ENCODE assay signal across 1 cellular context in genomic region chr9:33025572-33026347, GRCh38.
TF ChIP-seq lines count a peak whose summit lies in the region.

No MANE protein-coding gene starts in this region.

TF ChIP-seq in H1, 55 proteins besides CTCF, POLR2A, EP300 and RAD21 (continued from another document):
- TF ChIP-seq E2F6 (IDR thresholded peaks at IDR 0.05): no peak
- no peak for TF ChIP-seq BRCA1 (IDR thresholded peaks at IDR 0.05; ENCODE audit: low read depth, low read length)
- TF ChIP-seq GABPA (IDR thresholded peaks at IDR 0.05; ENCODE audit: borderline replicate concordance, insufficient read depth, low read length): no peak
- no peak for TF ChIP-seq MAFK (IDR thresholded peaks at IDR 0.05; ENCODE audit: low read depth, low read length)
- TF ChIP-seq SIX5 (IDR thresholded peaks at IDR 0.05; ENCODE audit: low read depth, low read length): no peak
- TF ChIP-seq HDAC2 (IDR thresholded peaks at IDR 0.05; ENCODE audit: borderline replicate concordance in 1 of 2, low read depth in 2 of 2, low read length in 2 of 2): no peak
- TF ChIP-seq KDM4A (IDR thresholded peaks at IDR 0.05; ENCODE audit: low read depth, low read length, severe bottlenecking): peak; percentile 3
- no peak for TF ChIP-seq SP1 (IDR thresholded peaks at IDR 0.05; ENCODE audit: low read depth, low read length)
- TF ChIP-seq SIRT6 (IDR thresholded peaks at IDR 0.05; ENCODE audit: low read length): no peak
- TF ChIP-seq HDAC6 (IDR thresholded peaks at IDR 0.05; ENCODE audit: low read depth, low read length): no peak
- peak; percentile 47 to 65; a peak in 1 of 4 replicates for TF ChIP-seq SIN3A (conservative IDR thresholded peaks at IDR 0.05 in 1 of 2, IDR thresholded peaks at IDR 0.05 in 1 of 2; ENCODE audit: low read depth in 1 of 2, low read length in 2 of 2)
- TF ChIP-seq BCL11A (IDR thresholded peaks at IDR 0.05; ENCODE audit: low read depth in 2 of 2, low read length in 2 of 2): no peak
- TF ChIP-seq, protein P1, sequence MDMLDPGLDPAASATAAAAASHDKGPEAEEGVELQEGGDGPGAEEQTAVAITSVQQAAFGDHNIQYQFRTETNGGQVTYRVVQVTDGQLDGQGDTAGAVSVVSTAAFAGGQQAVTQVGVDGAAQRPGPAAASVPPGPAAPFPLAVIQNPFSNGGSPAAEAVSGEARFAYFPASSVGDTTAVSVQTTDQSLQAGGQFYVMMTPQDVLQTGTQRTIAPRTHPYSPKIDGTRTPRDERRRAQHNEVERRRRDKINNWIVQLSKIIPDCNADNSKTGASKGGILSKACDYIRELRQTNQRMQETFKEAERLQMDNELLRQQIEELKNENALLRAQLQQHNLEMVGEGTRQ (IDR thresholded peaks at IDR 0.05; ENCODE audit: low read length): no peak
- no peak for TF ChIP-seq ZNF274 (IDR thresholded peaks at IDR 0.05; ENCODE audit: borderline replicate concordance, extremely low read depth, low read length)
- no peak for TF ChIP-seq BACH1 (IDR thresholded peaks at IDR 0.05; ENCODE audit: low read length)
- TF ChIP-seq SAP30 (IDR thresholded peaks at IDR 0.05; ENCODE audit: insufficient read depth, insufficient replicate concordance, low read length): no peak
- no peak for TF ChIP-seq SRF (IDR thresholded peaks at IDR 0.05; ENCODE audit: low read depth, low read length)
- no peak for TF ChIP-seq CHD1 (IDR thresholded peaks at IDR 0.05; ENCODE audit: low read depth, low read length)
- TF ChIP-seq EGR1 (IDR thresholded peaks at IDR 0.05; ENCODE audit: borderline replicate concordance, low read depth, low read length): 0 out of 2 replicates have a peak, but pooled peaks have one; percentile 46
- no peak for TF ChIP-seq CTBP2 (IDR thresholded peaks at IDR 0.05; ENCODE audit: borderline replicate concordance, insufficient read depth, insufficient read length, low read length)
- peak; percentile 59 for TF ChIP-seq NRF1 (IDR thresholded peaks at IDR 0.05; ENCODE audit: low read depth, low read length)
- TF ChIP-seq ASH2L (IDR thresholded peaks at IDR 0.05; ENCODE audit: low read length): peak; percentile 95
- TF ChIP-seq, protein P2, sequence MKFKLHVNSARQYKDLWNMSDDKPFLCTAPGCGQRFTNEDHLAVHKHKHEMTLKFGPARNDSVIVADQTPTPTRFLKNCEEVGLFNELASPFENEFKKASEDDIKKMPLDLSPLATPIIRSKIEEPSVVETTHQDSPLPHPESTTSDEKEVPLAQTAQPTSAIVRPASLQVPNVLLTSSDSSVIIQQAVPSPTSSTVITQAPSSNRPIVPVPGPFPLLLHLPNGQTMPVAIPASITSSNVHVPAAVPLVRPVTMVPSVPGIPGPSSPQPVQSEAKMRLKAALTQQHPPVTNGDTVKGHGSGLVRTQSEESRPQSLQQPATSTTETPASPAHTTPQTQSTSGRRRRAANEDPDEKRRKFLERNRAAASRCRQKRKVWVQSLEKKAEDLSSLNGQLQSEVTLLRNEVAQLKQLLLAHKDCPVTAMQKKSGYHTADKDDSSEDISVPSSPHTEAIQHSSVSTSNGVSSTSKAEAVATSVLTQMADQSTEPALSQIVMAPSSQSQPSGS (IDR thresholded peaks at IDR 0.05; ENCODE audit: low read length): no peak
- TF ChIP-seq POLR2AphosphoS5 (IDR thresholded peaks at IDR 0.05; ENCODE audit: low read depth, low read length): no peak; the same call in 1 of the 2 replicates
- no peak for TF ChIP-seq KDM5A (IDR thresholded peaks at IDR 0.05; ENCODE audit: low read length)
- TF ChIP-seq RFX5 (IDR thresholded peaks at IDR 0.05; ENCODE audit: borderline replicate concordance, low read depth, low read length): no peak
- no peak for TF ChIP-seq RNF2 (IDR thresholded peaks at IDR 0.05; ENCODE audit: borderline replicate concordance, low read depth, low read length, missing control alignments, poor library complexity, severe bottlenecking)
- TF ChIP-seq EZH2 (IDR thresholded peaks at IDR 0.05; ENCODE audit: low read depth, low read length, severe bottlenecking): no peak
